ENCODE assay signal across 14 cellular contexts in genomic region chr3:39284457-39284881, GRCh38. TPM values are rescaled to one million over a fixed set of nuclear protein-coding genes. Genes with fewer than 3 reads are reported as not detected.
A peak's percentile ranks its signal among the peaks of the same experiment; 100 is the strongest.
DNase-seq lines count a peak whose midpoint lies in the region; ATAC-seq lines count a peak whose summit lies in the region.
"Had no signal": no experiment of that assay in that cellular context is flagged by ENCODE, and none has a peak within 500 bp of the region (broad histone marks: within the 10 kb centered on the region; RNA-seq: fewer than 3 reads in every experiment).

No MANE protein-coding gene starts in this region.

- CTCF ChIA-PET in activated naive CD4-positive, alpha-beta T cell treated with anti-CD3 and anti-CD28 coated beads, Interleukin-2, amount 10 ng/mL, durations not matched to agents 7 days and 5 days (lab: Charles Lee) = interaction anchor here (1.2 to 13.4 kb wide), 3 partner anchors 96 to 181 kb away, joined by 3 to 358 read pairs (median 73); partner anchors contain the start of gene XIRP1

- H3K4me1 Mint-ChIP-seq in activated naive CD4-positive, alpha-beta T cell treated with anti-CD3 and anti-CD28 coated beads, Interleukin-2, amount 10 ng/mL, durations not matched to agents 7 days and 5 days = peaks cover 39% of the 10 kb centered on the region
- peaks cover 40 to 67% of the 10 kb centered on the region in 2 donors for H3K4me1 Mint-ChIP-seq in stimulated activated naive B cell treated with anti-CD40 and anti-IgM and Interleukin-4, amounts not matched to agents 10 μg/mL and 1 μg/mL and 100 μg/mL, for 72 hours

- H3K4me3 Mint-ChIP-seq in activated naive CD4-positive, alpha-beta T cell treated with anti-CD3 and anti-CD28 coated beads, Interleukin-2, amount 10 ng/mL, durations not matched to agents 7 days and 5 days = no peak overlapping the region
- H3K4me3 Mint-ChIP-seq in stimulated activated naive B cell treated with anti-CD40 and anti-IgM and Interleukin-4, amounts not matched to agents 10 μg/mL and 1 μg/mL and 100 μg/mL, for 72 hours = peak overlapping the region; percentile 27 to 31
- H3K4me3 Mint-ChIP-seq: activated CD4-positive, alpha-beta T cell treated with anti-CD3 and anti-CD28 coated beads, Interleukin-2, amount 10 ng/mL, durations not matched to agents 7 days and 5 days had no signal

- no peaks in the 10 kb centered on the region for H3K9me3 Mint-ChIP-seq in activated naive CD4-positive, alpha-beta T cell treated with anti-CD3 and anti-CD28 coated beads, Interleukin-2, amount 10 ng/mL, durations not matched to agents 7 days and 5 days
- no peaks in the 10 kb centered on the region for H3K9me3 Mint-ChIP-seq in stimulated activated naive B cell treated with anti-CD40 and anti-IgM and Interleukin-4, amounts not matched to agents 10 μg/mL and 1 μg/mL and 100 μg/mL, for 72 hours
- H3K9me3 Mint-ChIP-seq: activated CD4-positive, alpha-beta T cell treated with anti-CD3 and anti-CD28 coated beads, Interleukin-2, amount 10 ng/mL, durations not matched to agents 7 days and 5 days had no signal

- H3K36me3 Mint-ChIP-seq in activated naive CD4-positive, alpha-beta T cell treated with anti-CD3 and anti-CD28 coated beads, Interleukin-2, amount 10 ng/mL, durations not matched to agents 7 days and 5 days = no peaks in the 10 kb centered on the region
- H3K36me3 Mint-ChIP-seq in stimulated activated naive B cell treated with anti-CD40 and anti-IgM and Interleukin-4, amounts not matched to agents 10 μg/mL and 1 μg/mL and 100 μg/mL, for 72 hours = peaks cover 0 to 3% of the 10 kb centered on the region in 2 donors

- ATAC-seq in stimulated activated naive B cell treated with anti-CD40 and anti-IgM and Interleukin-4, amounts not matched to agents 10 μg/mL and 1 μg/mL and 100 μg/mL, for 72 hours (replicated peaks) = no peak

- no peak for DNase-seq in activated naive CD4-positive, alpha-beta T cell treated with anti-CD3 and anti-CD28 coated beads, Interleukin-2, amount 10 ng/mL, durations not matched to agents 7 days and 5 days
- no peak for DNase-seq in activated naive CD4-positive, alpha-beta T cell treated with anti-CD3 and anti-CD28 coated beads, Interleukin-2, amount 50 U/mL, for 16 hours
- DNase-seq in SW480 (ENCODE audit: low spot score) (peak; percentile 13), dermis blood vessel endothelial cell (peak; percentile 40), GOT3 (lab: John Stamatoyannopoulos, UW) (no peak), mesenteric fat pad (ENCODE audit: low spot score) (no peak)
- DNase-seq in stimulated activated naive B cell treated with anti-CD40 and anti-IgM and Interleukin-4, amounts not matched to agents 10 μg/mL and 1 μg/mL and 100 μg/mL, for 72 hours = no peak
- no peak for DNase-seq in activated CD4-positive, CD25-positive, alpha-beta regulatory T cell treated with anti-CD3 and anti-CD28 coated beads, Interleukin-2, amount 50 U/mL, for 72 hours
- DNase-seq: activated CD4-positive, alpha-beta T cell treated with anti-CD3 and anti-CD28 coated beads, Interleukin-2, amount 10 ng/mL, durations not matched to agents 7 days and 5 days; activated naive CD4-positive, alpha-beta T cell; midbrain; NCI-H2029; NCI-H748 treated with DMSO at 0.1 percent for 48 hours had no signal

- peaks cover 18% of the 10 kb centered on the region for H3K27me3 Mint-ChIP-seq in activated naive CD4-positive, alpha-beta T cell treated with anti-CD3 and anti-CD28 coated beads, Interleukin-2, amount 10 ng/mL, durations not matched to agents 7 days and 5 days
- no peaks in the 10 kb centered on the region for H3K27me3 Mint-ChIP-seq in stimulated activated naive B cell treated with anti-CD40 and anti-IgM and Interleukin-4, amounts not matched to agents 10 μg/mL and 1 μg/mL and 100 μg/mL, for 72 hours

- H3K27ac Mint-ChIP-seq in activated naive CD4-positive, alpha-beta T cell treated with anti-CD3 and anti-CD28 coated beads, Interleukin-2, amount 10 ng/mL, durations not matched to agents 7 days and 5 days = peak overlapping the region; percentile 29
- peak overlapping the region; percentile 82 for H3K27ac Mint-ChIP-seq in stimulated activated naive B cell treated with anti-CD40 and anti-IgM and Interleukin-4, amounts not matched to agents 10 μg/mL and 1 μg/mL and 100 μg/mL, for 72 hours
- H3K27ac Mint-ChIP-seq: activated CD4-positive, alpha-beta T cell treated with anti-CD3 and anti-CD28 coated beads, Interleukin-2, amount 10 ng/mL, durations not matched to agents 7 days and 5 days had no signal

RNA-seq across cellular contexts. Expression of gene CX3CR1, which starts 4.6 kb away (rescaled TPM):
- not detected in 2 replicates for total RNA-seq in dermis blood vessel endothelial cell
- total RNA-seq in mesenteric fat pad = 0.42 TPM
- total RNA-seq: vagina had no signal

RNA-seq across cellular contexts. Expression of gene CCR8, which starts 45.0 kb away (rescaled TPM):
- total RNA-seq in dermis blood vessel endothelial cell (not detected in 2 replicates), mesenteric fat pad (not detected)
- total RNA-seq: vagina had no signal

Comparison
In these comparisons a context has a peak if more than half of its experiments do, and no peak if none do; other contexts are left out.
1. DNase-seq: peak in SW480 (single experiment) and dermis blood vessel endothelial cell (single experiment); none in activated naive CD4-positive, alpha-beta T cell treated with anti-CD3 and anti-CD28 coated beads, Interleukin-2, amount 10 ng/mL, durations not matched to agents 7 days and 5 days (single experiment), activated naive CD4-positive, alpha-beta T cell treated with anti-CD3 and anti-CD28 coated beads, Interleukin-2, amount 50 U/mL, for 16 hours (single experiment), stimulated activated naive B cell treated with anti-CD40 and anti-IgM and Interleukin-4, amounts not matched to agents 10 μg/mL and 1 μg/mL and 100 μg/mL, for 72 hours (single experiment), GOT3 (single experiment), mesenteric fat pad (single experiment) and activated CD4-positive, CD25-positive, alpha-beta regulatory T cell treated with anti-CD3 and anti-CD28 coated beads, Interleukin-2, amount 50 U/mL, for 72 hours (single experiment).